In the genomic region with DNA sequence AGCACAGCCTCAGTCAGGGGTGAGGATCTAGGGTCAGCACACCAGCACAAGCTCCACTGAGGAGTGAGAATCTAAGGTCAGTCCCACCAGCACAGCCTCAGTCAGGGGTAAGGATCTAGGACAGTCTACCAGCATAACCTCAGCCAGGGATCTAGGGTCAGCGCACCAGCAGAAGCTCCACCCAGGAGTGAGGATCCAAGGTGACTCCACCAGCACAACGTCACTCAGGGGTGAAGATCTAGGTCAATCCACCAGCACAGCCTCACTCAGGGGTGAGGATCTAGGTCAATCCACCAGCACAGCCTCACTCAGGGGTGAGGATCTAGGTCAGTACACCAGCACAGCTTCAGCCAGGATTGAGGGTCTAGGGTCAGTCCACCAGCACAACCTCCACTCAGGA, we compare ENCODE assay signal across 17 cellular contexts.
DNase-seq lines count a peak whose midpoint lies in the region; ATAC-seq and TF ChIP-seq lines count a peak whose summit lies in the region.
"Had no signal": no experiment of that assay in that cellular context is flagged by ENCODE, and none has a peak within 500 bp of the region (broad histone marks: within the 10 kb centered on the region; RNA-seq: fewer than 3 reads in every experiment).

No MANE protein-coding gene starts in this region.

- H3K4me3 ChIP-seq in coronary artery (no peak overlapping the region), trophoblast cell (ENCODE audit: low read depth, low read length) (peak overlapping the region; percentile 23)
- H3K4me3 ChIP-seq: GM23248, HAP-1 had no signal

- H3K27me3 ChIP-seq in trophoblast cell (ENCODE audit: insufficient read depth, low read length) = no peaks in the 10 kb centered on the region
- H3K27me3 ChIP-seq: BE2C had no signal

- H3K27ac ChIP-seq in coronary artery (peak overlapping the region; percentile 10 to 45), trophoblast cell (ENCODE audit: low read depth, low read length) (no peak overlapping the region)
- H3K27ac ChIP-seq: GM23248, HL-60 had no signal

- no peak overlapping the region for H3K14ac ChIP-seq in trophoblast cell (ENCODE audit: low read length)

- H3K9ac ChIP-seq in trophoblast cell (ENCODE audit: low read length) = no peak overlapping the region
- H3K9ac ChIP-seq: GM23248 had no signal

- no peak overlapping the region for H3K23ac ChIP-seq in trophoblast cell (ENCODE audit: low read length)

- H3K18ac ChIP-seq in trophoblast cell (ENCODE audit: low read length) = no peak overlapping the region

- TF ChIP-seq CTCF in coronary artery (IDR thresholded peaks at IDR 0.05) = no peak

- no peaks in the 10 kb centered on the region for H3K79me1 ChIP-seq in trophoblast cell (ENCODE audit: low read length)

- WGBS in trophoblast cell (ENCODE audit: extremely low coverage, insufficient coverage, insufficient read length) = no CpG with 5 or more reads among the region's 2 CpGs

- H4K91ac ChIP-seq in trophoblast cell (ENCODE audit: low read depth, low read length) = no peak overlapping the region

- no peak overlapping the region for H2BK12ac ChIP-seq in trophoblast cell (ENCODE audit: low read length)

- DNase-seq in coronary artery (ENCODE audit: low spot score) (no peak), left lobe of liver (ENCODE audit: low spot score) (peak; percentile 58), trophoblast cell (no peak), cortex of kidney (lab: John Stamatoyannopoulos, UW) (no peak)
- DNase-seq: ACHN; BE2C; C1 segment of cervical spinal cord; CD4-positive, CD25-positive, alpha-beta regulatory T cell; CD8-positive, alpha-beta memory T cell; COR-L47; DMS 273 treated with DMSO at 0.1 percent for 48 hours; GM23248; IMR-90 had no signal

- H2AFZ ChIP-seq in trophoblast cell (ENCODE audit: insufficient read depth, low read length, poor library complexity) = no peak overlapping the region
- H2AFZ ChIP-seq: GM23248 had no signal

- no peaks in the 10 kb centered on the region for H3K79me2 ChIP-seq in trophoblast cell (ENCODE audit: control insufficient read depth, insufficient read depth, low read length, poor library complexity)

- ATAC-seq in left lobe of liver (peak; percentile 81), SK-N-SH treated with all-trans-retinoic acid at 6 μM for 48 hours (no peak), HG03432 (IDR thresholded peaks at IDR 0.05; ENCODE audit: unreplicated experiment) (no peak)

- H2AK5ac ChIP-seq in trophoblast cell (ENCODE audit: low read length) = no peak overlapping the region

- peaks cover 12% of the 10 kb centered on the region for H3K9me3 ChIP-seq in trophoblast cell (ENCODE audit: insufficient read depth, low read depth, low read length)
- H3K9me3 ChIP-seq: BE2C, HAP-1 had no signal

- H3K4me2 ChIP-seq in trophoblast cell (ENCODE audit: low read length) = no peak overlapping the region

- H4K8ac ChIP-seq in trophoblast cell (ENCODE audit: low read depth, low read length) = no peak overlapping the region

- H3K36me3 ChIP-seq in trophoblast cell (ENCODE audit: control insufficient read depth in 1 of 2, insufficient read depth in 2 of 2, low read length in 2 of 2) = peaks cover 68 to 84% of the 10 kb centered on the region in 2 experiments
- H3K36me3 ChIP-seq: BE2C, HAP-1 had no signal

- no peak overlapping the region for H2BK120ac ChIP-seq in trophoblast cell (ENCODE audit: insufficient read depth, low read length, poor library complexity)

- H3K4ac ChIP-seq in trophoblast cell (ENCODE audit: low read depth, low read length) = no peak overlapping the region

- peaks cover 0 to 5% of the 10 kb centered on the region in 2 experiments for H3K4me1 ChIP-seq in trophoblast cell (ENCODE audit: control insufficient read depth in 1 of 2, insufficient read depth in 2 of 2, low read length in 2 of 2)
- H3K4me1 ChIP-seq: HAP-1 had no signal

- H4K12ac ChIP-seq in trophoblast cell (ENCODE audit: low read depth, low read length) = no peak overlapping the region

- no peak overlapping the region for H2BK5ac ChIP-seq in trophoblast cell (ENCODE audit: low read depth, low read length, poor library complexity)

TF ChIP-seq in SK-N-SH treated with all-trans-retinoic acid at 6 μM for 48 hours, 23 proteins besides CTCF, POLR2A, EP300 and RAD21:
- TF ChIP-seq, protein P1, sequence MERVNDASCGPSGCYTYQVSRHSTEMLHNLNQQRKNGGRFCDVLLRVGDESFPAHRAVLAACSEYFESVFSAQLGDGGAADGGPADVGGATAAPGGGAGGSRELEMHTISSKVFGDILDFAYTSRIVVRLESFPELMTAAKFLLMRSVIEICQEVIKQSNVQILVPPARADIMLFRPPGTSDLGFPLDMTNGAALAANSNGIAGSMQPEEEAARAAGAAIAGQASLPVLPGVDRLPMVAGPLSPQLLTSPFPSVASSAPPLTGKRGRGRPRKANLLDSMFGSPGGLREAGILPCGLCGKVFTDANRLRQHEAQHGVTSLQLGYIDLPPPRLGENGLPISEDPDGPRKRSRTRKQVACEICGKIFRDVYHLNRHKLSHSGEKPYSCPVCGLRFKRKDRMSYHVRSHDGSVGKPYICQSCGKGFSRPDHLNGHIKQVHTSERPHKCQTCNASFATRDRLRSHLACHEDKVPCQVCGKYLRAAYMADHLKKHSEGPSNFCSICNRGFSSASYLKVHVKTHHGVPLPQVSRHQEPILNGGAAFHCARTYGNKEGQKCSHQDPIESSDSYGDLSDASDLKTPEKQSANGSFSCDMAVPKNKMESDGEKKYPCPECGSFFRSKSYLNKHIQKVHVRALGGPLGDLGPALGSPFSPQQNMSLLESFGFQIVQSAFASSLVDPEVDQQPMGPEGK (CRISPR knock-in tag; IDR thresholded peaks at IDR 0.05; ENCODE audit: borderline replicate concordance) = no peak
